In genomic region chr7:84941936-84942335, GRCh38 we compare ENCODE assay signal across 26 cellular contexts.
A peak's percentile ranks its signal among the peaks of the same experiment; 100 is the strongest.
DNase-seq lines count a peak whose midpoint lies in the region; ATAC-seq, FAIRE-seq and TF ChIP-seq lines count a peak whose summit lies in the region.
"Had no signal": no experiment of that assay in that cellular context is flagged by ENCODE, and none has a peak within 500 bp of the region (broad histone marks: within the 10 kb centered on the region; RNA-seq: fewer than 3 reads in every experiment).

No MANE protein-coding gene starts in this region.

- H3K4me1 ChIP-seq in GM23338 (ENCODE audit: insufficient read depth) (no peaks in the 10 kb centered on the region), SJCRH30 (peaks cover 10% of the 10 kb centered on the region; the same call in 1 of the 2 replicates), neural progenitor cell (no peaks in the 10 kb centered on the region)
- H3K4me1 ChIP-seq: BLaER1 had no signal

- H3F3A ChIP-seq in GM23338 (replicated peaks; ENCODE audit: low read depth) = no peaks in the 10 kb centered on the region
- no peaks in the 10 kb centered on the region for H3F3A ChIP-seq in neural progenitor cell (ENCODE audit: low read depth)

- no peaks in the 10 kb centered on the region for H3K36me3 ChIP-seq in GM23338 (ENCODE audit: insufficient read depth)
- no peaks in the 10 kb centered on the region for H3K36me3 ChIP-seq in SJCRH30
- H3K36me3 ChIP-seq in neural progenitor cell = no peaks in the 10 kb centered on the region
- H3K36me3 ChIP-seq: BE2C, BLaER1 had no signal

- H3K4me2 ChIP-seq in GM23338 = no peak overlapping the region
- H3K4me2 ChIP-seq in neural progenitor cell = no peak overlapping the region
- H3K4me2 ChIP-seq: BLaER1 had no signal

- no peak for FAIRE-seq in GM12892 (lab: Jason Lieb, UNC)
- FAIRE-seq: A204.1, GM12878, GM19239 had no signal

- H3K27ac ChIP-seq in GM23338 (ENCODE audit: low read depth) (no peak overlapping the region), SJCRH30 (no peak overlapping the region; the same call in 1 of the 2 replicates), neural progenitor cell (no peak overlapping the region)
- H3K27ac ChIP-seq: 22Rv1, BLaER1 had no signal

- DNase-seq in GM23338 (ENCODE audit: low spot score) (no peak), SJCRH30 (peak; percentile 14 to 56), neural progenitor cell (ENCODE audit: low spot score) (no peak), 8988T (no peak), GM12892 (ENCODE audit: insufficient read length) (no peak)
- DNase-seq: ACHN; BE2C; C1 segment of cervical spinal cord; CD4-positive, alpha-beta memory T cell; CD4-positive, CD25-positive, alpha-beta regulatory T cell; CD8-positive, alpha-beta memory T cell; COR-L47; DMS 273 treated with DMSO at 0.1 percent for 48 hours; DMS153; DMS53; DMS79; DND-41; EL; GDM1 had no signal

- H3K27me3 ChIP-seq in GM23338 (ENCODE audit: insufficient read depth) (no peaks in the 10 kb centered on the region), SJCRH30 (no peaks in the 10 kb centered on the region), neural progenitor cell (no peaks in the 10 kb centered on the region)
- H3K27me3 ChIP-seq: BE2C, BLaER1 had no signal

- H3K4me1 Mint-ChIP-seq in GM23338 (no peaks in the 10 kb centered on the region), neural progenitor cell (no peaks in the 10 kb centered on the region)
- H3K4me1 Mint-ChIP-seq: CD14-positive monocyte; CD4-positive, alpha-beta memory T cell; CD4-positive, CD25-positive, alpha-beta regulatory T cell; CD8-positive, alpha-beta memory T cell had no signal

- H3K4me3 Mint-ChIP-seq in GM23338 (no peak overlapping the region), neural progenitor cell (no peak overlapping the region)
- H3K4me3 Mint-ChIP-seq: CD14-positive monocyte; CD4-positive, alpha-beta memory T cell; CD4-positive, CD25-positive, alpha-beta regulatory T cell; CD8-positive, alpha-beta memory T cell had no signal

- H3K27ac Mint-ChIP-seq in GM23338 (no peak overlapping the region), neural progenitor cell (no peak overlapping the region)
- H3K27ac Mint-ChIP-seq: CD14-positive monocyte; CD4-positive, alpha-beta memory T cell; CD8-positive, alpha-beta memory T cell had no signal

- H4K20me1 ChIP-seq in GM23338 (replicated peaks; ENCODE audit: insufficient read depth) (no peaks in the 10 kb centered on the region), neural progenitor cell (ENCODE audit: low read depth) (no peaks in the 10 kb centered on the region)
- H4K20me1 ChIP-seq: BLaER1 had no signal

- no peak overlapping the region for H3K9ac ChIP-seq in neural progenitor cell
- H3K9ac ChIP-seq: BLaER1 had no signal

- H3K9me3 ChIP-seq in SJCRH30 (replicated peaks) (no peaks in the 10 kb centered on the region; the same call in 1 of the 2 replicates), neural progenitor cell (ENCODE audit: low read depth) (no peaks in the 10 kb centered on the region)
- H3K9me3 ChIP-seq: BE2C, BLaER1 had no signal

- TF ChIP-seq CTCF in GM23338 (conservative IDR thresholded peaks at IDR 0.05; ENCODE audit: low read depth in 2 of 2) (no peak), neural progenitor cell (IDR thresholded peaks at IDR 0.05) (no peak)

- H3K36me3 Mint-ChIP-seq in GM23338 (ENCODE audit: low read depth) = no peaks in the 10 kb centered on the region
- H3K36me3 Mint-ChIP-seq in neural progenitor cell = no peaks in the 10 kb centered on the region
- H3K36me3 Mint-ChIP-seq: CD14-positive monocyte; CD4-positive, alpha-beta memory T cell; CD4-positive, CD25-positive, alpha-beta regulatory T cell had no signal

- ATAC-seq in GM23338 (no peak), HG02852 (IDR thresholded peaks at IDR 0.05; ENCODE audit: unreplicated experiment) (no peak)
- ATAC-seq: GM12878 had no signal

- H3K4me3 ChIP-seq in GM23338 (no peak overlapping the region), SJCRH30 (no peak overlapping the region), neural progenitor cell (no peak overlapping the region)
- H3K4me3 ChIP-seq: BLaER1, GM12878 had no signal

- no peaks in the 10 kb centered on the region for H3K9me3 Mint-ChIP-seq in GM23338
- H3K9me3 Mint-ChIP-seq in neural progenitor cell = no peaks in the 10 kb centered on the region

- H3K27me3 Mint-ChIP-seq in GM23338 (ENCODE audit: insufficient read depth, low read depth, poor library complexity) (no peaks in the 10 kb centered on the region), neural progenitor cell (ENCODE audit: insufficient read depth, low read depth) (peaks cover 2% of the 10 kb centered on the region)
- H3K27me3 Mint-ChIP-seq: CD4-positive, alpha-beta memory T cell; CD4-positive, CD25-positive, alpha-beta regulatory T cell; CD8-positive, alpha-beta memory T cell had no signal

- H3K79me2 ChIP-seq in GM23338 (replicated peaks; ENCODE audit: insufficient read depth) (no peaks in the 10 kb centered on the region), neural progenitor cell (ENCODE audit: low read depth) (no peaks in the 10 kb centered on the region)

- no peak for TF ChIP-seq POLR2A in GM12892 (IDR thresholded peaks at IDR 0.05; ENCODE audit: low read depth, low read length)

- no peaks in the 10 kb centered on the region for H3K9me2 ChIP-seq in GM23338 (ENCODE audit: insufficient read depth)

- peak overlapping the region; percentile 70; the same call in 1 of the 2 replicates for H2AFZ ChIP-seq in GM23338
- peak overlapping the region; percentile 19 for H2AFZ ChIP-seq in neural progenitor cell (replicated peaks)

TF ChIP-seq in GM23338, 12 proteins besides CTCF, POLR2A, EP300 and RAD21 (continues in another document):
- no peak for TF ChIP-seq ZNF331 (CRISPR knock-in tag; IDR thresholded peaks at IDR 0.05; ENCODE audit: low read depth)
- TF ChIP-seq EZH2 (IDR thresholded peaks at IDR 0.05; ENCODE audit: low read depth, unreplicated experiment) = no peak
- TF ChIP-seq ETS1 (IDR thresholded peaks at IDR 0.05) = no peak
- no peak for TF ChIP-seq STAT1 (IDR thresholded peaks at IDR 0.05; ENCODE audit: unreplicated experiment)
- TF ChIP-seq NANOG (IDR thresholded peaks at IDR 0.05; ENCODE audit: borderline replicate concordance) = no peak

Comparison
In these comparisons a context has a peak if more than half of its experiments do, and no peak if none do; other contexts are left out.
1. DNase-seq: peak in SJCRH30 (2 of 2); none in GM23338 (single experiment), neural progenitor cell (single experiment), 8988T (single experiment) and GM12892 (single experiment).